In genomic region chr16:84726670-84727467, GRCh38 we compare ENCODE assay signal across 8 cellular contexts. TPM values are rescaled to one million over a fixed set of nuclear protein-coding genes. Genes with fewer than 3 reads are reported as not detected.
DNase-seq lines count a peak whose midpoint lies in the region; ATAC-seq and TF ChIP-seq lines count a peak whose summit lies in the region.

No MANE protein-coding gene starts in this region.

- no peaks in the 10 kb centered on the region for H3K27me3 ChIP-seq in AG04450 (ENCODE audit: control insufficient read depth, insufficient read depth, low read length)
- no peaks in the 10 kb centered on the region for H3K27me3 ChIP-seq in left lung

- no peak overlapping the region for H3K27ac Mint-ChIP-seq in activated CD4-positive, alpha-beta memory T cell treated with anti-CD3 and anti-CD28 coated beads, Interleukin-2, amount 10 ng/mL, durations not matched to agents 7 days and 5 days

- no peaks in the 10 kb centered on the region for H3K9me3 Mint-ChIP-seq in activated CD4-positive, alpha-beta memory T cell treated with anti-CD3 and anti-CD28 coated beads, Interleukin-2, amount 10 ng/mL, durations not matched to agents 7 days and 5 days

- peaks cover 33 to 83% of the 10 kb centered on the region in 2 donors for H3K4me1 ChIP-seq in left lung

- peaks cover 7% of the 10 kb centered on the region for H3K36me3 Mint-ChIP-seq in activated CD4-positive, alpha-beta memory T cell treated with anti-CD3 and anti-CD28 coated beads, Interleukin-2, amount 10 ng/mL, durations not matched to agents 7 days and 5 days (ENCODE audit: low read depth)

- H3K4me3 ChIP-seq in AG04450 (ENCODE audit: low read depth, low read length) = no peak overlapping the region
- peak overlapping the region in 1 of 2 donors; percentile 32 for H3K4me3 ChIP-seq in left lung

- no peaks in the 10 kb centered on the region for H3K27me3 Mint-ChIP-seq in activated CD4-positive, alpha-beta memory T cell treated with anti-CD3 and anti-CD28 coated beads, Interleukin-2, amount 10 ng/mL, durations not matched to agents 7 days and 5 days

- H3K27ac ChIP-seq in AG04450 (ENCODE audit: low read depth, low read length) (peak overlapping the region; percentile 62), left lung (peak overlapping the region in 1 of 2 donors; percentile 80)

- no peak overlapping the region for H3K4me3 Mint-ChIP-seq in activated CD4-positive, alpha-beta memory T cell treated with anti-CD3 and anti-CD28 coated beads, Interleukin-2, amount 10 ng/mL, durations not matched to agents 7 days and 5 days

- peaks cover 65% of the 10 kb centered on the region for H3K4me1 Mint-ChIP-seq in activated CD4-positive, alpha-beta memory T cell treated with anti-CD3 and anti-CD28 coated beads, Interleukin-2, amount 10 ng/mL, durations not matched to agents 7 days and 5 days

- intact Hi-C loops in left lung (cut with DNase I) = loop anchor here in 1 of 2 donors (5.0 to 10.0 kb wide), 3 partner anchors 52 to 202 kb away; no protein-coding TSS in a partner anchor

- POLR2A ChIA-PET in AG04450 (lab: Yijun Ruan, JAX) = no interaction called here
- POLR2A ChIA-PET in activated CD4-positive, alpha-beta memory T cell treated with anti-CD3 and anti-CD28 coated beads, Interleukin-2, amount 10 ng/mL, durations not matched to agents 7 days and 5 days (lab: Charles Lee) = interaction anchor here (0.6 to 1.6 kb wide), 5 partner anchors 14 to 213 kb away, joined by 3 read pairs; no protein-coding TSS in a partner anchor

- peak; percentile 40 for ATAC-seq in GM21723 (IDR thresholded peaks at IDR 0.05; ENCODE audit: unreplicated experiment)
- ATAC-seq in left lung = peak; percentile 37

- CTCF ChIA-PET in AG04450 (lab: Charles Lee) = interaction anchor here (0.6 to 5.9 kb wide), 30 partner anchors 9 to 244 kb away, joined by 3 to 72 read pairs (median 10); no protein-coding TSS in a partner anchor
- CTCF ChIA-PET in activated CD4-positive, alpha-beta memory T cell treated with anti-CD3 and anti-CD28 coated beads, Interleukin-2, amount 10 ng/mL, durations not matched to agents 7 days and 5 days (lab: Charles Lee) = interaction anchor here (0.6 to 5.9 kb wide), 40 partner anchors 8 to 301 kb away, joined by 3 to 74 read pairs (median 5); partner anchors contain the start of gene KIAA0513

- no peak for DNase-seq in AG04450 (ENCODE audit: low read depth, low spot score)
- DNase-seq in SIG-M5 (lab: John Stamatoyannopoulos, UW) = peak; percentile 77
- DNase-seq in left lung = peak in 1 of 2 donors; percentile 39
- no peak for DNase-seq in activated CD4-positive, alpha-beta memory T cell treated with anti-CD3 and anti-CD28 coated beads, Interleukin-2, amount 10 ng/mL, durations not matched to agents 7 days and 5 days
- no peak for DNase-seq in NCI-H2107 (lab: John Stamatoyannopoulos, UW)
- no peak for DNase-seq in activated CD8-positive, alpha-beta memory T cell treated with anti-CD3 and anti-CD28 coated beads, Interleukin-2, amount 50 U/mL, for 4 hours
- DNase-seq in activated CD4-positive, CD25-positive, alpha-beta regulatory T cell (lab: John Stamatoyannopoulos, UW) = no peak

- peaks cover 0 to 3% of the 10 kb centered on the region in 2 donors for H3K36me3 ChIP-seq in left lung

- TF ChIP-seq CTCF in AG04450 (IDR thresholded peaks at IDR 0.05; ENCODE audit: low read depth, low read length) = no peak
- no peak for TF ChIP-seq CTCF in left lung (IDR thresholded peaks at IDR 0.05)

- H3K9me3 ChIP-seq in AG04450 (ENCODE audit: control insufficient read depth, insufficient read depth, low read length) (no peaks in the 10 kb centered on the region), left lung (no peaks in the 10 kb centered on the region)

RNA-seq across cellular contexts. Expression of gene USP10, which starts 27.1 kb away (rescaled TPM):
- polyA plus RNA-seq in AG04450 (2011; rRNA removed) = 54.9 and 79.3 TPM in 2 replicates
- 160 and 212 TPM in 2 replicates for polyA minus RNA-seq in AG04450 (2011; rRNA and poly(A)+ RNA removed)
- 10 to 100 TPM; 57.4 to 77.3 TPM for total RNA-seq in left lung
- 10 to 100 TPM; 92.2 to 94.4 TPM for total RNA-seq in activated CD4-positive, alpha-beta memory T cell treated with anti-CD3 and anti-CD28 coated beads, Interleukin-2, amount 10 ng/mL, durations not matched to agents 7 days and 5 days
